ENCODE assay signal across 8 cellular contexts in genomic region chr6:36130672-36131516, GRCh38. TPM values are rescaled to one million over a fixed set of nuclear protein-coding genes. Genes with fewer than 3 reads are reported as not detected.
DNase-seq lines count a peak whose midpoint lies in the region; ATAC-seq and TF ChIP-seq lines count a peak whose summit lies in the region.

No MANE protein-coding gene starts in this region.

- 10 to 11% methylated on average over 45 to 51 of the region's 51 CpGs for WGBS in esophagus, 2 donors

- ATAC-seq in GM19043 (IDR thresholded peaks at IDR 0.05; ENCODE audit: low read depth, unreplicated experiment) = peak; percentile 25
- peak; percentile 51 for ATAC-seq in activated CD8-positive, alpha-beta T cell treated with anti-CD3 and anti-CD28 coated beads, Interleukin-2, amount 10 ng/mL, durations not matched to agents 7 days and 5 days
- ATAC-seq in upper lobe of right lung = peak; percentile 71

- H3K27ac ChIP-seq in esophagus (ENCODE audit: low read depth in 2 of 2, low read length in 1 of 2) (peak overlapping the region; percentile 84 to 94), upper lobe of right lung (peak overlapping the region; percentile 86)

- POLR2A ChIA-PET in activated CD8-positive, alpha-beta T cell treated with anti-CD3 and anti-CD28 coated beads, Interleukin-2, amount 10 ng/mL, durations not matched to agents 7 days and 5 days (lab: Charles Lee) = interaction anchor here (0.6 to 3.6 kb wide), 19 partner anchors 10 to 467 kb away, joined by 3 to 53 read pairs (median 3); partner anchors contain the start of gene MAPK14

- intact Hi-C loops in upper lobe of right lung (cut with DNase I) = loop anchor here (10.0 kb wide), 1 partner anchor 64 kb away; the partner anchor contains the start of gene BRPF3

- H3K9me3 Mint-ChIP-seq in activated CD8-positive, alpha-beta T cell treated with anti-CD3 and anti-CD28 coated beads, Interleukin-2, amount 10 ng/mL, durations not matched to agents 7 days and 5 days (ENCODE audit: insufficient read depth) = no peaks in the 10 kb centered on the region
- H3K9me3 Mint-ChIP-seq in neural crest cell = no peaks in the 10 kb centered on the region

- TF ChIP-seq CTCF in neural crest cell (conservative IDR thresholded peaks at IDR 0.05) (peak; percentile 40), upper lobe of right lung (IDR thresholded peaks at IDR 0.05) (peak; percentile 17)

- H3K27me3 Mint-ChIP-seq in activated CD8-positive, alpha-beta T cell treated with anti-CD3 and anti-CD28 coated beads, Interleukin-2, amount 10 ng/mL, durations not matched to agents 7 days and 5 days (ENCODE audit: low read depth) = no peaks in the 10 kb centered on the region
- H3K27me3 Mint-ChIP-seq in neural crest cell (ENCODE audit: low read depth) = peaks cover 29% of the 10 kb centered on the region

- H3K4me3 Mint-ChIP-seq in activated CD8-positive, alpha-beta T cell treated with anti-CD3 and anti-CD28 coated beads, Interleukin-2, amount 10 ng/mL, durations not matched to agents 7 days and 5 days = peak overlapping the region; percentile 86
- H3K4me3 Mint-ChIP-seq in neural crest cell = no peak overlapping the region

- H3K4me1 ChIP-seq in esophagus (ENCODE audit: control insufficient read depth in 2 of 2, insufficient read depth in 2 of 2, low read length in 1 of 2) (peaks cover 0 to 11% of the 10 kb centered on the region in 2 donors), upper lobe of right lung (peaks cover 39% of the 10 kb centered on the region)

- H3K9me3 ChIP-seq in esophagus (ENCODE audit: control insufficient read depth in 2 of 2, insufficient read depth in 1 of 2, low read depth in 1 of 2, low read length in 1 of 2) (no peaks in the 10 kb centered on the region), upper lobe of right lung (no peaks in the 10 kb centered on the region)

- DNase-seq in LoVo (ENCODE audit: low spot score) = peak; percentile 63
- peak; percentile 71 for DNase-seq in activated CD8-positive, alpha-beta T cell treated with anti-CD3 and anti-CD28 coated beads, Interleukin-2, amount 10 ng/mL, durations not matched to agents 7 days and 5 days
- no peak for DNase-seq in neural crest cell (ENCODE audit: low read depth, low spot score)
- peak; percentile 89 for DNase-seq in upper lobe of right lung
- no peak for DNase-seq in putamen (ENCODE audit: low spot score)
- DNase-seq in OCI-M2 (lab: John Stamatoyannopoulos, UW; ENCODE audit: unreplicated experiment) = no peak

- H3K27me3 ChIP-seq in esophagus (ENCODE audit: control insufficient read depth in 1 of 2, insufficient read depth in 2 of 2, low read length in 2 of 2) (no peaks in the 10 kb centered on the region), upper lobe of right lung (no peaks in the 10 kb centered on the region)

- H3K36me3 Mint-ChIP-seq in activated CD8-positive, alpha-beta T cell treated with anti-CD3 and anti-CD28 coated beads, Interleukin-2, amount 10 ng/mL, durations not matched to agents 7 days and 5 days (ENCODE audit: low read depth) = peaks cover 24% of the 10 kb centered on the region
- H3K36me3 Mint-ChIP-seq in neural crest cell (ENCODE audit: low read depth) = no peaks in the 10 kb centered on the region

- H3K4me3 ChIP-seq in esophagus (ENCODE audit: low read depth in 1 of 2, low read length in 2 of 2) (peak overlapping the region; percentile 74 to 76), upper lobe of right lung (peak overlapping the region; percentile 59)

- H3K4me1 Mint-ChIP-seq in activated CD8-positive, alpha-beta T cell treated with anti-CD3 and anti-CD28 coated beads, Interleukin-2, amount 10 ng/mL, durations not matched to agents 7 days and 5 days (ENCODE audit: low read depth) = peaks cover 70% of the 10 kb centered on the region
- H3K4me1 Mint-ChIP-seq in neural crest cell = peaks cover 17% of the 10 kb centered on the region

- H3K27ac Mint-ChIP-seq in activated CD8-positive, alpha-beta T cell treated with anti-CD3 and anti-CD28 coated beads, Interleukin-2, amount 10 ng/mL, durations not matched to agents 7 days and 5 days = peak overlapping the region; percentile 93
- H3K27ac Mint-ChIP-seq in neural crest cell (ENCODE audit: unreplicated experiment) = no peak overlapping the region

- peaks cover 0 to 11% of the 10 kb centered on the region in 2 donors for H3K36me3 ChIP-seq in esophagus (ENCODE audit: control insufficient read depth in 2 of 2, insufficient read depth in 2 of 2, low read length in 1 of 2)
- H3K36me3 ChIP-seq in upper lobe of right lung = peaks cover 2% of the 10 kb centered on the region

- CTCF ChIA-PET in activated CD8-positive, alpha-beta T cell treated with anti-CD3 and anti-CD28 coated beads, Interleukin-2, amount 10 ng/mL, durations not matched to agents 7 days and 5 days (lab: Charles Lee) = interaction anchor here (0.5 to 3.3 kb wide), 20 partner anchors 7 to 171 kb away, joined by 3 to 37 read pairs (median 6); partner anchors contain the start of genes BRPF3 and MAPK14

RNA-seq across cellular contexts. Expression of gene MAPK13, which starts 0.6 kb away (rescaled TPM):
- 10 to 100 TPM; 42.6 to 43.5 TPM for total RNA-seq in activated CD8-positive, alpha-beta T cell treated with anti-CD3 and anti-CD28 coated beads, Interleukin-2, amount 10 ng/mL, durations not matched to agents 7 days and 5 days
- polyA plus RNA-seq in esophagus = 10 to 100 TPM; 53.3 to 91.8 TPM
- total RNA-seq in neural crest cell = 2.0 TPM in 2 replicates
- total RNA-seq in upper lobe of right lung = 71.4 TPM

Comparison
In these comparisons a context has a peak if more than half of its experiments do, and no peak if none do; other contexts are left out.
1. DNase-seq: peak in LoVo (single experiment), activated CD8-positive, alpha-beta T cell treated with anti-CD3 and anti-CD28 coated beads, Interleukin-2, amount 10 ng/mL, durations not matched to agents 7 days and 5 days (single experiment) and upper lobe of right lung (single experiment); none in neural crest cell (single experiment), putamen (single experiment) and OCI-M2 (single experiment).
2. RNA of gene MAPK13, which starts 0.6 kb away (total RNA-seq): 71.4 TPM in upper lobe of right lung (single experiment) and 42.6 to 43.5 TPM in activated CD8-positive, alpha-beta T cell treated with anti-CD3 and anti-CD28 coated beads, Interleukin-2, amount 10 ng/mL, durations not matched to agents 7 days and 5 days; 2.0 TPM in neural crest cell; every median in the first group is over 10 times any median in the second.
3. Peak in every context shown above with its lines, with median percentiles within 50 percentile points of each other: ATAC-seq.